ENCODE assay signal across 15 cellular contexts in genomic region chr1:239858058-239858457, GRCh38.
DNase-seq lines count a peak whose midpoint lies in the region; ATAC-seq, FAIRE-seq and TF ChIP-seq lines count a peak whose summit lies in the region.
"Had no signal": no experiment of that assay in that cellular context is flagged by ENCODE, and none has a peak within 500 bp of the region (broad histone marks: within the 10 kb centered on the region; RNA-seq: fewer than 3 reads in every experiment).

No MANE protein-coding gene starts in this region.

- no peaks in the 10 kb centered on the region for H3K9me3 ChIP-seq in HEK293 (ENCODE audit: control insufficient read depth, insufficient read depth, low read depth, low read length)
- H3K9me3 ChIP-seq: vagina had no signal

- DNase-seq in A172 (ENCODE audit: low spot score), result peak; percentile 52
- peak; percentile 22 for DNase-seq in NCI-H748 treated with DMSO at 0.1 percent for 48 hours (lab: John Stamatoyannopoulos, UW)
- DNase-seq in epithelial cell of esophagus (ENCODE audit: low read depth), result peak; percentile 48
- no peak for DNase-seq in RCC 7860 (ENCODE audit: low spot score)
- DNase-seq in AG08395 (ENCODE audit: low spot score), result no peak
- DNase-seq: activated naive CD4-positive, alpha-beta T cell treated with anti-CD3 and anti-CD28 coated beads for 36 hours; stimulated activated CD4-positive, alpha-beta T cell treated with anti-CD3 and anti-CD28 coated beads, Interleukin-2, amount 100 ng/mL, for 48 hours; stimulated activated naive B cell treated with anti-CD40 and anti-IgM and Interleukin-4, amounts not matched to agents 10 μg/mL and 1 μg/mL and 100 μg/mL, for 72 hours had no signal

- FAIRE-seq in RCC 7860 (lab: Jason Lieb, UNC), result no peak
- FAIRE-seq: colon, H1 had no signal

- CTCF ChIA-PET in HEK293 (lab: Yijun Ruan, JAX), result no interaction called here

- no peak for TF ChIP-seq CTCF in HEK293 (tag by site-specific recombination; IDR thresholded peaks at IDR 0.05)
- TF ChIP-seq CTCF in epithelial cell of esophagus (IDR thresholded peaks at IDR 0.05; ENCODE audit: insufficient read depth, low read depth, low read length, missing control alignments), result no peak

- no peaks in the 10 kb centered on the region for H3K36me3 ChIP-seq in HEK293 (ENCODE audit: control insufficient read depth in 2 of 2, insufficient read depth in 1 of 2, low read length in 2 of 2)
- H3K36me3 ChIP-seq: vagina had no signal

- ATAC-seq in HG02938 (IDR thresholded peaks at IDR 0.05; ENCODE audit: unreplicated experiment) (no peak), GM21447 (IDR thresholded peaks at IDR 0.05; ENCODE audit: unreplicated experiment) (no peak)
- ATAC-seq: Panc1; stimulated activated naive B cell treated with anti-CD40 and anti-IgM and Interleukin-4, amounts not matched to agents 10 μg/mL and 1 μg/mL and 100 μg/mL, for 72 hours had no signal

- H3K4me1 ChIP-seq in HEK293 (ENCODE audit: control insufficient read depth, insufficient read depth, low read length), result peaks cover 19% of the 10 kb centered on the region
- H3K4me1 ChIP-seq: vagina had no signal

- POLR2A ChIA-PET in HEK293 (lab: Yijun Ruan, JAX), result interaction anchor here (0.7 kb wide), 1 partner anchor 444 kb away, joined by 7 read pairs; no protein-coding TSS in a partner anchor

- no peak overlapping the region for H3K27ac ChIP-seq in HEK293 (ENCODE audit: extremely low read depth, low read depth, low read length)
- H3K27ac ChIP-seq: vagina had no signal

- H3K4me3 ChIP-seq in HEK293 (ENCODE audit: low read depth, low read length) (no peak overlapping the region), epithelial cell of esophagus (ENCODE audit: low read length) (no peak overlapping the region)
- H3K4me3 ChIP-seq: vagina had no signal

TF ChIP-seq in HEK293, 187 proteins besides CTCF, POLR2A, EP300 and RAD21:
- no peak for TF ChIP-seq ZNF202 (tag by site-specific recombination; IDR thresholded peaks at IDR 0.05; ENCODE audit: borderline replicate concordance)
- TF ChIP-seq TCF7L2 (IDR thresholded peaks at IDR 0.05; ENCODE audit: borderline replicate concordance, low read depth, low read length), result peak; percentile 36; the same call in 1 of the 2 replicates
- TF ChIP-seq TRIM28 (IDR thresholded peaks at IDR 0.05; ENCODE audit: borderline replicate concordance, low read length), result peak; percentile 42; the same call in 1 of the 2 replicates

Comparison
In these comparisons a context has a peak if more than half of its experiments do, and no peak if none do; other contexts are left out.
1. DNase-seq: peak in A172 (single experiment), NCI-H748 treated with DMSO at 0.1 percent for 48 hours (single experiment) and epithelial cell of esophagus (single experiment); none in RCC 7860 (single experiment) and AG08395 (single experiment).